1 cellular context compared by ENCODE assay signal in genomic region chr21:35191128-35191527, GRCh38.
TF ChIP-seq lines count a peak whose summit lies in the region.

No MANE protein-coding gene starts in this region.

TF ChIP-seq in IMR-90, 13 proteins besides CTCF, POLR2A, EP300 and RAD21:
- TF ChIP-seq ELK1 (IDR thresholded peaks at IDR 0.05; ENCODE audit: borderline replicate concordance, low read depth, low read length): no peak
- TF ChIP-seq SMC3 (IDR thresholded peaks at IDR 0.05; ENCODE audit: low read depth, low read length): no peak
- TF ChIP-seq NFE2L2 (IDR thresholded peaks at IDR 0.05; ENCODE audit: low read depth, low read length): no peak
- TF ChIP-seq MAZ (IDR thresholded peaks at IDR 0.05; ENCODE audit: borderline replicate concordance, low read depth, low read length): no peak
- TF ChIP-seq RFX5 (IDR thresholded peaks at IDR 0.05; ENCODE audit: low read depth, low read length): no peak
- TF ChIP-seq CHD1 (IDR thresholded peaks at IDR 0.05; ENCODE audit: low read depth, low read length): no peak
